In the genomic region with DNA sequence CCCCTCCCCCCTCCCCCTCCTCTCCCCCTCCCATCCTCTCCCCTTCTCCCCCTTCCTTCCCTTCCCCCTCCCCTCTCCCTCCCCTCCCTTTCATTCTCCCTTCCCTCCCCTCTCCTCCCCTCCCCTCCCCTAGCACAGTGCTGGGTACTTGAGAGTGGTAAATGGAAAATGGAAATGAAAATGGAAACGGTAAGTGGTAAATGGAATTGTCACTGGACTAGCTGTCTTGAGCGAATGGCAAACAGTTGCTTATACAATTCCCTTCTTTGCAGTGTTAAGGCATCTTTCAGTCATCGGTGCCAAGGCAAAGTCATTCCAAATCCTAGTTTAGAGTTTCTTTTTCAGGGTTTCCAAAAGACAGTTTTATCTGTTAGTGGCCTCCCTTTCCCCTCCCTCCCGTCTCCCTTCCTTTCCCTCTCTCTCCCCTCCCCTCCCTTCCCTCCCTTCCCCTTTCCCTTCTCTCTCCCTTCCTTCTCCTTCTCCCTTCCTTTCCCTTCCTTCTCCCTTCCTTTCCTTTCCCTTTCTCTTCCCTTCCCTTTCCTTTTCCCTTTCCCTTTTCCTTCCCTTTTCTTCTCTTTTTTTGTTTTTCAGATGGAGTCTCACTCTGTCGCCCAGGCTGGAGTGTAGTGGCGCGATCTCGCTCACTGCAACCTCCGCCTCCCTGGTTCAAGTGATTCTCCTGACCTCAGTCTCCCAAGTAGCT, we compare ENCODE assay signal across 1 cellular context.
TF ChIP-seq lines count a peak whose summit lies in the region.

No MANE protein-coding gene starts in this region.

TF ChIP-seq in IMR-90, 13 proteins besides CTCF, POLR2A, EP300 and RAD21:
- TF ChIP-seq MAZ (IDR thresholded peaks at IDR 0.05; ENCODE audit: borderline replicate concordance, low read depth, low read length) = no peak
